ENCODE assay signal across 1 cellular context in the genomic region with DNA sequence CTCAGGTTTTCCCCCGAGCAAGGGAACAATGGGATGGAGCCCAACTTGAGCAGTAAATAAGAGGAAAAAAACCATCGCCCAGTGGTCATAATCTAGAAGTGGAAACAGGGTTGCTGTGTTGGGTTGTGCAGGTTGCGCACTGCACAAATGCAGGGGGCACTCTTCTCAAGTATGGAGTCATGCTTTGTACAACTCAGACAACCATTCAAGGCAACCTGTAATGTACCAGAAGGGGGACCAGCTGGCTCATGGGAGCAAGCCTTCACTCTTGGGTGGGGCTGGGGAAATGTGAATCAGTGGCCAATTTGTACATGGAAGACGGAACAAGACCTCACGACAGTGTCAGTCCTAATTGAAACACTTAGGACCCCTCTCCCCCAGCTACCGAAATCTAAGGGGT.
TF ChIP-seq lines count a peak whose summit lies in the region.

No MANE protein-coding gene starts in this region.

TF ChIP-seq in H1, 55 proteins besides CTCF, POLR2A, EP300 and RAD21:
- no peak for TF ChIP-seq BACH1 (IDR thresholded peaks at IDR 0.05; ENCODE audit: low read length)
- TF ChIP-seq CREB1 (IDR thresholded peaks at IDR 0.05), result no peak
- no peak for TF ChIP-seq SIN3A (conservative IDR thresholded peaks at IDR 0.05 in 1 of 2, IDR thresholded peaks at IDR 0.05 in 1 of 2; ENCODE audit: low read depth in 1 of 2, low read length in 2 of 2)
- 0 out of 2 replicates have a peak, but pooled peaks have one; percentile 60 for TF ChIP-seq KDM1A (IDR thresholded peaks at IDR 0.05; ENCODE audit: borderline replicate concordance, low read length)
